ENCODE assay signal across 2 cellular contexts in genomic region chrX:34332336-34332735, GRCh38.
TF ChIP-seq lines count a peak whose summit lies in the region.

No MANE protein-coding gene starts in this region.

TF ChIP-seq in liver, 16 proteins besides CTCF, POLR2A, EP300 and RAD21 (continued from another document):
- TF ChIP-seq REST (IDR thresholded peaks at IDR 0.05), result no peak
- no peak for TF ChIP-seq RXRA (IDR thresholded peaks at IDR 0.05)
- no peak for TF ChIP-seq HNF4A (conservative IDR thresholded peaks at IDR 0.05)
- no peak for TF ChIP-seq ATF3 (IDR thresholded peaks at IDR 0.05)
- no peak for TF ChIP-seq FOXA2 (IDR thresholded peaks at IDR 0.05)
- no peak for TF ChIP-seq FOXA1 (IDR thresholded peaks at IDR 0.05)
- no peak for TF ChIP-seq MAX (IDR thresholded peaks at IDR 0.05)
- no peak for TF ChIP-seq YY1 (IDR thresholded peaks at IDR 0.05)
- TF ChIP-seq EGR1 (IDR thresholded peaks at IDR 0.05; ENCODE audit: low read depth in 2 of 2), result no peak
- TF ChIP-seq GABPA (IDR thresholded peaks at IDR 0.05 in 1 of 2, conservative IDR thresholded peaks at IDR 0.05 in 1 of 2), result no peak
- no peak for TF ChIP-seq SP1 (IDR thresholded peaks at IDR 0.05)

TF ChIP-seq in HepG2, 621 proteins besides CTCF, POLR2A, EP300 and RAD21 (continued from another document):
- no peak for TF ChIP-seq ZBTB34 (CRISPR knock-in tag; IDR thresholded peaks at IDR 0.05)
- TF ChIP-seq TFDP1 (CRISPR knock-in tag; IDR thresholded peaks at IDR 0.05; ENCODE audit: borderline replicate concordance), result no peak
- TF ChIP-seq KAT7 (CRISPR knock-in tag; IDR thresholded peaks at IDR 0.05; ENCODE audit: borderline replicate concordance), result no peak
- TF ChIP-seq ZBTB1 (CRISPR knock-in tag; IDR thresholded peaks at IDR 0.05; ENCODE audit: borderline replicate concordance), result no peak
- no peak for TF ChIP-seq ZNF75D (CRISPR knock-in tag; IDR thresholded peaks at IDR 0.05; ENCODE audit: borderline replicate concordance)
- TF ChIP-seq ZNF569 (CRISPR knock-in tag; IDR thresholded peaks at IDR 0.05; ENCODE audit: borderline replicate concordance), result no peak
- no peak for TF ChIP-seq TAF1 (CRISPR knock-in tag; IDR thresholded peaks at IDR 0.05)
- no peak for TF ChIP-seq EED (CRISPR knock-in tag; IDR thresholded peaks at IDR 0.05)
TF ChIP-seq in HepG2: peak in this region for 0.
